28 cellular contexts compared by ENCODE assay signal in genomic region chr9:121472361-121472910, GRCh38. TPM values are rescaled to one million over a fixed set of nuclear protein-coding genes. Genes with fewer than 3 reads are reported as not detected.
"Had no signal": no experiment of that assay in that cellular context is flagged by ENCODE, and none has a peak within 500 bp of the region (broad histone marks: within the 10 kb centered on the region; RNA-seq: fewer than 3 reads in every experiment).

No MANE protein-coding gene starts in this region.

- H3K4me3 Mint-ChIP-seq: activated CD8-positive, alpha-beta T cell treated with anti-CD3 and anti-CD28 coated beads, Interleukin-2, amount 10 ng/mL, durations not matched to agents 7 days and 5 days; activated naive CD4-positive, alpha-beta T cell treated with anti-CD3 and anti-CD28 coated beads, Interleukin-2, amount 50 U/mL, for 24 hours; activated T-cell treated with anti-CD3 and anti-CD28 coated beads, Interleukin-2, amount 50 U/mL, for 24 hours; activated T-helper 1 cell treated with anti-CD3 and anti-CD28 coated beads, Interleukin-12 subunit alpha, Interleukin-12 subunit beta, Interleukin-2, Interleukin-4 antibody, amounts not matched to agents 30 ng/mL and 10 ng/mL and 1 ng/mL, durations not matched to agents 14 hours and 24 hours and 36 hours; T-helper 1 cell treated with Interleukin-12 subunit alpha and Interleukin-12 subunit beta and Interleukin-4 antibody, amounts not matched to agents 30 μg/mL and 1 μg/mL, for 36 hours had no signal

- DNase-seq: activated CD4-positive, alpha-beta T cell treated with anti-CD3 and anti-CD28 coated beads for 48 hours; activated CD4-positive, alpha-beta T cell treated with anti-CD3 and anti-CD28 coated beads, Interleukin-2, amount 50 U/mL, for 4 hours; activated CD4-positive, CD25-positive, alpha-beta regulatory T cell treated with anti-CD3 and anti-CD28 coated beads, Interleukin-2, amount 50 U/mL, for 72 hours; activated CD8-positive, alpha-beta memory T cell treated with anti-CD3 and anti-CD28 coated beads, Interleukin-2, amount 50 U/mL, for 48 hours; activated CD8-positive, alpha-beta T cell treated with anti-CD3 and anti-CD28 coated beads, Interleukin-2, amount 10 ng/mL, durations not matched to agents 7 days and 5 days; activated effector memory CD4-positive, alpha-beta T cell treated with Interleukin-2 at 50 U/mL for 16 hours; activated naive CD4-positive, alpha-beta T cell; activated T-cell treated with anti-CD3 and anti-CD28 coated beads, Interleukin-2, amount 50 U/mL, for 24 hours; body of pancreas; central memory CD4-positive, alpha-beta T cell; Kasumi-1; NCI-H1048; NCI-H146; NCI-H187 treated with DMSO at 0.1 percent for 48 hours; NCI-H2081 treated with DMSO at 0.1 percent for 48 hours; NCI-H2171; NCI-H2227 treated with DMSO at 0.1 percent for 48 hours; NCI-H446 treated with DMSO at 0.1 percent for 48 hours; PC-3; SHP77 treated with DMSO at 0.1 percent for 48 hours had no signal

- H3K4me1 Mint-ChIP-seq: activated naive CD4-positive, alpha-beta T cell treated with anti-CD3 and anti-CD28 coated beads, Interleukin-2, amount 50 U/mL, for 24 hours had no signal

- ATAC-seq: activated CD8-positive, alpha-beta T cell treated with anti-CD3 and anti-CD28 coated beads, Interleukin-2, amount 10 ng/mL, durations not matched to agents 7 days and 5 days; body of pancreas; K562; PC-3 had no signal

- H3K4me1 ChIP-seq: body of pancreas had no signal

- H3K4me3 ChIP-seq: body of pancreas, K562 had no signal

- H3K9me3 Mint-ChIP-seq: activated naive CD4-positive, alpha-beta T cell treated with anti-CD3 and anti-CD28 coated beads, Interleukin-2, amount 50 U/mL, for 24 hours; activated T-cell treated with anti-CD3 and anti-CD28 coated beads, Interleukin-2, amount 50 U/mL, for 24 hours; activated T-helper 1 cell treated with anti-CD3 and anti-CD28 coated beads, Interleukin-12 subunit alpha, Interleukin-12 subunit beta, Interleukin-2, Interleukin-4 antibody, amounts not matched to agents 30 ng/mL and 10 ng/mL and 1 ng/mL, durations not matched to agents 14 hours and 24 hours and 36 hours; T-helper 1 cell treated with Interleukin-12 subunit alpha and Interleukin-12 subunit beta and Interleukin-4 antibody, amounts not matched to agents 30 μg/mL and 1 μg/mL, for 36 hours had no signal

- H3K27ac ChIP-seq: body of pancreas had no signal

- FAIRE-seq: bronchial epithelial cell, K562, RCC 7860 had no signal

- H3K9me3 ChIP-seq: body of pancreas had no signal

- H3K27ac Mint-ChIP-seq: activated CD8-positive, alpha-beta T cell treated with anti-CD3 and anti-CD28 coated beads, Interleukin-2, amount 10 ng/mL, durations not matched to agents 7 days and 5 days; activated naive CD4-positive, alpha-beta T cell treated with anti-CD3 and anti-CD28 coated beads, Interleukin-2, amount 50 U/mL, for 24 hours; activated T-cell treated with anti-CD3 and anti-CD28 coated beads, Interleukin-2, amount 50 U/mL, for 24 hours; activated T-helper 1 cell treated with anti-CD3 and anti-CD28 coated beads, Interleukin-12 subunit alpha, Interleukin-12 subunit beta, Interleukin-2, Interleukin-4 antibody, amounts not matched to agents 30 ng/mL and 10 ng/mL and 1 ng/mL, durations not matched to agents 14 hours and 24 hours and 36 hours; T-helper 1 cell treated with Interleukin-12 subunit alpha and Interleukin-12 subunit beta and Interleukin-4 antibody, amounts not matched to agents 30 μg/mL and 1 μg/mL, for 36 hours had no signal

- H3K27me3 ChIP-seq: body of pancreas had no signal

RNA-seq across cellular contexts. Expression of gene GGTA1, which starts 27.2 kb away (rescaled TPM):
- total RNA-seq: activated CD8-positive, alpha-beta T cell treated with anti-CD3 and anti-CD28 coated beads, Interleukin-2, amount 10 ng/mL, durations not matched to agents 7 days and 5 days; bronchial epithelial cell; K562; M059J; PC-3; SK-MEL-5 had no signal
